ENCODE assay signal across 8 cellular contexts in genomic region chr7:45923290-45923689, GRCh38. TPM values are rescaled to one million over a fixed set of nuclear protein-coding genes. Genes with fewer than 3 reads are reported as not detected.
DNase-seq lines count a peak whose midpoint lies in the region; ATAC-seq and TF ChIP-seq lines count a peak whose summit lies in the region.

No MANE protein-coding gene starts in this region.

- H3K36me3 ChIP-seq in GM23248 (ENCODE audit: low read depth) = peaks cover 22% of the 10 kb centered on the region
- no peaks in the 10 kb centered on the region for H3K36me3 ChIP-seq in esophagus muscularis mucosa
- H3K36me3 ChIP-seq in muscle layer of duodenum (ENCODE audit: control insufficient read depth in 1 of 2, insufficient read depth in 2 of 2, low read length in 2 of 2) = no peaks in the 10 kb centered on the region
- no peaks in the 10 kb centered on the region for H3K36me3 ChIP-seq in suprapubic skin

- WGBS in GM23248 (ENCODE audit: low coverage in 1 of 2, low lambda C conversion rate in 2 of 2, missing lambda C conversion rate in 2 of 2), 2 experiments = 7 to 8% methylated on average over 9 of the region's 9 CpGs
- WGBS in esophagus muscularis mucosa = 10% methylated on average over 9 of the region's 9 CpGs
- WGBS in suprapubic skin = 8% methylated on average over 9 of the region's 9 CpGs

- peaks cover 11% of the 10 kb centered on the region; the same call in 1 of the 2 replicates for H4K20me1 ChIP-seq in GM23248 (ENCODE audit: insufficient read depth)

- H2AFZ ChIP-seq in GM23248 = peak overlapping the region; percentile 29; the same call in 1 of the 2 replicates

- H3K4me1 ChIP-seq in GM23248 (ENCODE audit: insufficient read depth) = peaks cover 33% of the 10 kb centered on the region
- H3K4me1 ChIP-seq in esophagus muscularis mucosa = peaks cover 29 to 53% (median 46%) of the 10 kb centered on the region in 4 donors
- H3K4me1 ChIP-seq in muscle layer of duodenum (ENCODE audit: control insufficient read depth in 1 of 2, insufficient read depth in 2 of 2, low read length in 2 of 2) = peaks cover 0 to 37% of the 10 kb centered on the region in 2 donors
- H3K4me1 ChIP-seq in suprapubic skin = peaks cover 49% of the 10 kb centered on the region

- peaks cover 54% of the 10 kb centered on the region for H3F3A ChIP-seq in GM23248 (ENCODE audit: insufficient read depth)

- TF ChIP-seq EP300 in esophagus muscularis mucosa (IDR thresholded peaks at IDR 0.05) (no peak), suprapubic skin (IDR thresholded peaks at IDR 0.05) (no peak)

- no peak for ATAC-seq in HG02571 (IDR thresholded peaks at IDR 0.05; ENCODE audit: unreplicated experiment)

- peaks cover 26% of the 10 kb centered on the region for H3K79me2 ChIP-seq in GM23248 (ENCODE audit: insufficient read depth)

- TF ChIP-seq CTCF in esophagus muscularis mucosa (IDR thresholded peaks at IDR 0.05) (peak; percentile 80 to 90 (median 85)), suprapubic skin (IDR thresholded peaks at IDR 0.05) (peak; percentile 82 to 85)

- peak overlapping the region; percentile 49 for H3K4me2 ChIP-seq in GM23248 (ENCODE audit: unreplicated experiment)

- H3K27me3 ChIP-seq in GM23248 (replicated peaks; ENCODE audit: insufficient read depth) = no peaks in the 10 kb centered on the region
- peaks cover 0 to 48% (median 18%) of the 10 kb centered on the region in 4 donors for H3K27me3 ChIP-seq in esophagus muscularis mucosa
- H3K27me3 ChIP-seq in muscle layer of duodenum (ENCODE audit: low read depth, low read length) = peaks cover 2% of the 10 kb centered on the region
- H3K27me3 ChIP-seq in suprapubic skin = peaks cover 20% of the 10 kb centered on the region

- H3K9ac ChIP-seq in GM23248 = peak overlapping the region; percentile 96

- H3K9me2 ChIP-seq in GM23248 (ENCODE audit: insufficient read depth) = no peaks in the 10 kb centered on the region

- peak; percentile 38 for DNase-seq in CD1c-positive myeloid dendritic cell (ENCODE audit: extremely low spot score)
- peak; percentile 90 for DNase-seq in GM23248
- DNase-seq in NCI-H345 (lab: John Stamatoyannopoulos, UW) = peak; percentile 45
- DNase-seq in activated CD4-positive, alpha-beta T cell treated with anti-CD3 and anti-CD28 coated beads, Interleukin-2, amount 50 U/mL, for 48 hours = peak; percentile 68 to 73
- peak; percentile 91 for DNase-seq in esophagus muscularis mucosa (ENCODE audit: extremely low spot score)
- no peak for DNase-seq in suprapubic skin (ENCODE audit: low spot score in 2 of 2)

- in situ Hi-C loops in GM23248 (cut with MboI) = loop anchor here (5.0 to 25.0 kb wide), 4 partner anchors 429 to 1264 kb away; no protein-coding TSS in a partner anchor

- intact Hi-C loops in esophagus muscularis mucosa (cut with DNase I) = no loop called here

- H3K4me3 ChIP-seq in GM23248 = peak overlapping the region; percentile 99; the same call in 1 of the 2 replicates
- H3K4me3 ChIP-seq in esophagus muscularis mucosa = peak overlapping the region; percentile 21 to 65 (median 56)
- H3K4me3 ChIP-seq in muscle layer of duodenum (ENCODE audit: low read depth in 1 of 2, low read length in 2 of 2) = peak overlapping the region; percentile 34 to 68
- H3K4me3 ChIP-seq in suprapubic skin = peak overlapping the region; percentile 55

- H3K9me3 ChIP-seq in GM23248 (ENCODE audit: low read depth) (no peaks in the 10 kb centered on the region), esophagus muscularis mucosa (no peaks in the 10 kb centered on the region), muscle layer of duodenum (ENCODE audit: control insufficient read depth in 1 of 2, low read length in 2 of 2) (no peaks in the 10 kb centered on the region), suprapubic skin (no peaks in the 10 kb centered on the region)

- H3K27ac ChIP-seq in GM23248 (peak overlapping the region; percentile 75), esophagus muscularis mucosa (replicated peaks in 1 of 4) (peak overlapping the region in 1 of 4 donors; percentile 10), muscle layer of duodenum (ENCODE audit: low read length) (no peak overlapping the region), suprapubic skin (no peak overlapping the region)

- TF ChIP-seq POLR2A in esophagus muscularis mucosa (IDR thresholded peaks at IDR 0.05; ENCODE audit: low read depth) (no peak), suprapubic skin (IDR thresholded peaks at IDR 0.05) (no peak)

RNA-seq across cellular contexts. Expression of gene IGFBP3, which starts 2.2 kb away (rescaled TPM):
- 29,310 and 34,986 TPM in 2 replicates for total RNA-seq in GM23248 (2014; rRNA removed; shearing (Covaris generic))
- 17,437 and 17,601 TPM in 2 replicates for polyA plus RNA-seq in GM23248 (2016; fragmentation: Nextera tagmentation; extraction: Ambion mirVana)
- total RNA-seq in esophagus muscularis mucosa (100 to 1,000 TPM in 2 of 4 donors, 10 to 100 TPM in 2; 60.6 to 187 (median 104) TPM), suprapubic skin (100 to 1,000 TPM; 120 to 519 (median 223) TPM)

RNA-seq across cellular contexts. Expression of gene IGFBP1, which starts 35.0 kb away (rescaled TPM):
- total RNA-seq in GM23248 (2014; rRNA removed; shearing (Covaris generic)) = 1.3 TPM in 1 of 2 replicates, not detected in the other
- polyA plus RNA-seq in GM23248 (2016; fragmentation: Nextera tagmentation; extraction: Ambion mirVana) = 0.34 and 0.50 TPM in 2 replicates
- total RNA-seq in esophagus muscularis mucosa = not detected
- total RNA-seq in suprapubic skin = under 1 TPM in 1 of 4 donors, not detected in 3; 0.48 TPM

RNA-seq across cellular contexts. Expression of gene CCDC201, which starts 50.4 kb away (rescaled TPM):
- not detected in 2 replicates for total RNA-seq in GM23248 (2014; rRNA removed; shearing (Covaris generic))
- not detected in 2 replicates for polyA plus RNA-seq in GM23248 (2016; fragmentation: Nextera tagmentation; extraction: Ambion mirVana)
- total RNA-seq in esophagus muscularis mucosa (not detected), suprapubic skin (not detected)

Comparison
In these comparisons a context has a peak if more than half of its experiments do, and no peak if none do; other contexts are left out.
1. DNase-seq: peak in CD1c-positive myeloid dendritic cell (single experiment), GM23248 (single experiment), NCI-H345 (single experiment), activated CD4-positive, alpha-beta T cell treated with anti-CD3 and anti-CD28 coated beads, Interleukin-2, amount 50 U/mL, for 48 hours (2 of 2) and esophagus muscularis mucosa (single experiment); none in suprapubic skin (0 of 2).
2. RNA of gene IGFBP3, which starts 2.2 kb away (total RNA-seq): 29,310 to 34,986 TPM in GM23248; 120 to 519 TPM in suprapubic skin and 60.6 to 187 TPM in esophagus muscularis mucosa; every median in the first group is over 10 times any median in the second.
3. Peak in every context shown above with its lines, with median percentiles within 50 percentile points of each other: H3K4me3 ChIP-seq.